ENCODE assay signal across 1 cellular context in the genomic region with DNA sequence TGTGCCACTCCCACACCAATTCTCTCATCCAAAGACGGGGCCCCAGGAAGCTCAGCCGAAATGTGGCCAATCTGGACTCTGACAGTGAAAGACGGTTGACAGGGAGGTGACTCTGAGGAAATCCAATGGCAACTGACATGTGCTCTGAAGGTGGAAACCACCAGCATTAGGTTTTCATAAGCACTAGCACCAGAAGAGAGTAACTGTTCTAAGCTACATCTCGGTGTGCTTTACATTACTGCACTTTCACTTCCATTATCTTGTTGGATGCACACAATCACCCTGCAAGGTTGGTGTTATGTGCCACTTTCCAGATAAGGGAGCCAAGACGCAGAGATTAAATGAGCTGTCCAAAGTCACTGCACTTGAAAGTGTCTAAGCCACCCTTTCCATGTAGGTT.
TF ChIP-seq lines count a peak whose summit lies in the region.

No MANE protein-coding gene starts in this region.

TF ChIP-seq in GM23338, 12 proteins besides CTCF, POLR2A, EP300 and RAD21 (continued from another document):
- TF ChIP-seq, protein P1, sequence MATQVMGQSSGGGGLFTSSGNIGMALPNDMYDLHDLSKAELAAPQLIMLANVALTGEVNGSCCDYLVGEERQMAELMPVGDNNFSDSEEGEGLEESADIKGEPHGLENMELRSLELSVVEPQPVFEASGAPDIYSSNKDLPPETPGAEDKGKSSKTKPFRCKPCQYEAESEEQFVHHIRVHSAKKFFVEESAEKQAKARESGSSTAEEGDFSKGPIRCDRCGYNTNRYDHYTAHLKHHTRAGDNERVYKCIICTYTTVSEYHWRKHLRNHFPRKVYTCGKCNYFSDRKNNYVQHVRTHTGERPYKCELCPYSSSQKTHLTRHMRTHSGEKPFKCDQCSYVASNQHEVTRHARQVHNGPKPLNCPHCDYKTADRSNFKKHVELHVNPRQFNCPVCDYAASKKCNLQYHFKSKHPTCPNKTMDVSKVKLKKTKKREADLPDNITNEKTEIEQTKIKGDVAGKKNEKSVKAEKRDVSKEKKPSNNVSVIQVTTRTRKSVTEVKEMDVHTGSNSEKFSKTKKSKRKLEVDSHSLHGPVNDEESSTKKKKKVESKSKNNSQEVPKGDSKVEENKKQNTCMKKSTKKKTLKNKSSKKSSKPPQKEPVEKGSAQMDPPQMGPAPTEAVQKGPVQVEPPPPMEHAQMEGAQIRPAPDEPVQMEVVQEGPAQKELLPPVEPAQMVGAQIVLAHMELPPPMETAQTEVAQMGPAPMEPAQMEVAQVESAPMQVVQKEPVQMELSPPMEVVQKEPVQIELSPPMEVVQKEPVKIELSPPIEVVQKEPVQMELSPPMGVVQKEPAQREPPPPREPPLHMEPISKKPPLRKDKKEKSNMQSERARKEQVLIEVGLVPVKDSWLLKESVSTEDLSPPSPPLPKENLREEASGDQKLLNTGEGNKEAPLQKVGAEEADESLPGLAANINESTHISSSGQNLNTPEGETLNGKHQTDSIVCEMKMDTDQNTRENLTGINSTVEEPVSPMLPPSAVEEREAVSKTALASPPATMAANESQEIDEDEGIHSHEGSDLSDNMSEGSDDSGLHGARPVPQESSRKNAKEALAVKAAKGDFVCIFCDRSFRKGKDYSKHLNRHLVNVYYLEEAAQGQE (IDR thresholded peaks at IDR 0.05; ENCODE audit: unreplicated experiment), result no peak
- no peak for TF ChIP-seq EZH2phosphoT487 (IDR thresholded peaks at IDR 0.05; ENCODE audit: unreplicated experiment)
- TF ChIP-seq JUNB (IDR thresholded peaks at IDR 0.05; ENCODE audit: unreplicated experiment), result no peak
- TF ChIP-seq NANOG (IDR thresholded peaks at IDR 0.05; ENCODE audit: borderline replicate concordance), result no peak
- TF ChIP-seq STAT1 (IDR thresholded peaks at IDR 0.05; ENCODE audit: unreplicated experiment), result no peak
- no peak for TF ChIP-seq ZNF331 (CRISPR knock-in tag; IDR thresholded peaks at IDR 0.05; ENCODE audit: low read depth)
